ENCODE assay signal across 8 cellular contexts in the genomic region with DNA sequence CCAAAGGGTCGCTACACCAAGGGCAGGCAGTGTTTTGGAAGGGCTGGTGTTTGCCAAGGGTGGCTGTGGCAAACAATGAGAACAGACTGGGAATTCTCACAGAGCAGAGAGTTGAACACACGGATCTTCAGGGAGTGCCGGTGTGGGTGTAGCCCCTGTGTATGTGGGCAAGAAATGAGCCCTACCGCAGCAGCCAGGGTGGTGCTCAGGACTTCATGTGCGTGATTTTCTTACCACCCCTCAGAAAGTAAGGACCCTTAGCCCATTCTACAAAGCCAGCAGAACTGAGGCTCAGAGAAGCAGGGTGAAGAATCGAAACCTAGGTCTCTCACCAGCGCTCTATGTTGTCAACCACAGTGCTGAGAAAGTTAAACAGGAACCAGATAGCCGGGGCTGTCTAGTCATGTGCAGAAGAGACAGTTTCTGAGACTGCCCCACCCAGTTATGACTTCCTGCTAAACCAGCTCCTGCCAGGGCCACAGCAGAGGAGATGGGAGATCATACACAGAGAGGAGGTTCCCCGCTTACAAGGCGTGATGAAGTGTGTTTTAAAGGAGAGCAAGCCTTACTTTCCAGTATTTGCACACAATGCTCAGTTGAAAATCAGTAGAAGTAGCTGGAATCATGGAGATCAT. TPM values are rescaled to one million over a fixed set of nuclear protein-coding genes. Genes with fewer than 3 reads are reported as not detected.
DNase-seq lines count a peak whose midpoint lies in the region; ATAC-seq and TF ChIP-seq lines count a peak whose summit lies in the region.

No MANE protein-coding gene starts in this region.

- H3K9me3 ChIP-seq in mammary epithelial cell (replicated peaks; ENCODE audit: insufficient read depth, low read length) (no peaks in the 10 kb centered on the region), mucosa of stomach (ENCODE audit: control insufficient read depth, low read length) (no peaks in the 10 kb centered on the region)

- no peaks in the 10 kb centered on the region for H3K79me2 ChIP-seq in mammary epithelial cell (ENCODE audit: insufficient read depth, low read length)

- H3K4me1 ChIP-seq in mammary epithelial cell (ENCODE audit: insufficient read depth, low read length) (peaks cover 17% of the 10 kb centered on the region), mucosa of stomach (ENCODE audit: control insufficient read depth, insufficient read depth, low read length) (peaks cover 27% of the 10 kb centered on the region)

- dilution Hi-C loops in mammary epithelial cell (cut with HindIII; ENCODE audit: low sequenced_read_pairs) = no loop called here

- ATAC-seq in GM19372 (IDR thresholded peaks at IDR 0.05; ENCODE audit: low read depth, unreplicated experiment) = peak; percentile 98
- peak; percentile 98 for ATAC-seq in HG03460 (IDR thresholded peaks at IDR 0.05; ENCODE audit: unreplicated experiment)

- DNase-seq in Ammon's horn (ENCODE audit: low spot score) (peak; percentile 36), T-helper 9 cell (peak; percentile 50), mammary epithelial cell (peak; percentile 70), superior temporal gyrus (ENCODE audit: extremely low spot score) (peak; percentile 30), DMS 273 (lab: John Stamatoyannopoulos, UW; ENCODE audit: unreplicated experiment) (no peak)

- 63% methylated on average over 10 of the region's 10 CpGs for WGBS in mammary epithelial cell (ENCODE audit: low coverage, missing lambda C conversion rate)

- intact Hi-C loops in mammary epithelial cell (cut with micrococcal nuclease) = no loop called here

- in situ Hi-C loops in mammary epithelial cell (cut with MboI; ENCODE audit: low sequenced_read_pairs in 2 of 2) = no loop called here

- H3K4me3 ChIP-seq in mammary epithelial cell (replicated peaks in 1 of 3; ENCODE audit: insufficient read depth in 1 of 3, low read depth in 2 of 3, low read length in 3 of 3) = no peak overlapping the region
- no peak overlapping the region for H3K4me3 ChIP-seq in mucosa of stomach (ENCODE audit: low read length)

- H3K36me3 ChIP-seq in mammary epithelial cell (ENCODE audit: insufficient read depth, low read length) (no peaks in the 10 kb centered on the region), mucosa of stomach (ENCODE audit: control insufficient read depth, insufficient read depth, low read length) (no peaks in the 10 kb centered on the region)

- TF ChIP-seq CTCF in mammary epithelial cell (conservative IDR thresholded peaks at IDR 0.05 in 1 of 2, IDR thresholded peaks at IDR 0.05 in 1 of 2; ENCODE audit: extremely low read depth in 1 of 2, insufficient read depth in 1 of 2, low read depth in 1 of 2, low read length in 2 of 2) = no peak

- BruUV-seq in mammary epithelial cell (replicated peaks; lab: Mats Ljungman, UMichigan) = no TSS peak

- H3K9ac ChIP-seq in mammary epithelial cell (ENCODE audit: insufficient read depth, low read length) = no peak overlapping the region
- H3K9ac ChIP-seq in mucosa of stomach (ENCODE audit: low read length) = peak overlapping the region; percentile 2

- no peaks in the 10 kb centered on the region for H4K20me1 ChIP-seq in mammary epithelial cell (ENCODE audit: insufficient read depth, low read length)

- CTCF ChIA-PET in mammary epithelial cell (lab: Charles Lee; ENCODE audit: low non-redundant PET) = no interaction called here

- peak overlapping the region; percentile 81 for H2AFZ ChIP-seq in mammary epithelial cell (ENCODE audit: low read depth, low read length)

- no peaks in the 10 kb centered on the region for H3K27me3 ChIP-seq in mammary epithelial cell (ENCODE audit: insufficient read depth, low read length)
- no peaks in the 10 kb centered on the region for H3K27me3 ChIP-seq in mucosa of stomach (ENCODE audit: control insufficient read depth, insufficient read depth, low read length)

- no peak overlapping the region for H3K27ac ChIP-seq in mammary epithelial cell (ENCODE audit: insufficient read depth, low read depth, low read length)

- H3K4me2 ChIP-seq in mammary epithelial cell (ENCODE audit: insufficient read depth, low read depth, low read length) = no peak overlapping the region

RNA-seq across cellular contexts. Expression of a gene that starts 21.9 kb away (rescaled TPM):
- 10 to 100 TPM; 32.3 to 44.2 TPM for total RNA-seq in mammary epithelial cell
- polyA plus RNA-seq in mammary epithelial cell = 11.9 TPM
- 14.8 TPM for polyA minus RNA-seq in mammary epithelial cell
